Comparison of ENCODE assay signal across 20 cellular contexts in the genomic region with DNA sequence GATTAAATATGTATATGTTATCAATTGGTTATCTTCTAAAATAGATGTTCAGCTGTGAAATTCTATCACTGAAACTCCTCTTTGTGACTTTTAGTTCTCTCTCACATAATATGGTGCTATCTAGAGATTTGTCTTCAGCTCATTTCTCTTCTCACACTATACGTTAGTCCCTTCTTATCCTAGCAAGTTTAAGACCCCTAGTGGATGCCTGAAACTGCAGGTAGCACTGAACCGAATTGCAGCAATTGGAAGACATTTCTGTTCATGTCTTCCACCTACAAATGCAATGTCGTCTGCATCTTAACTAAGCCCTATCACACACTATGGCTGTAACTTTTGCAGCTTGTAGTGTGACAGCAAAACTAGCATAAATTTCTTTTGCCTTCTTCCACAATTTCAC.
DNase-seq lines count a peak whose midpoint lies in the region; ATAC-seq, FAIRE-seq and TF ChIP-seq lines count a peak whose summit lies in the region.
"Had no signal": no experiment of that assay in that cellular context is flagged by ENCODE, and none has a peak within 500 bp of the region (broad histone marks: within the 10 kb centered on the region; RNA-seq: fewer than 3 reads in every experiment).

No MANE protein-coding gene starts in this region.

- no peaks in the 10 kb centered on the region for H3K9me2 ChIP-seq in DOHH2 (replicated peaks; ENCODE audit: control insufficient read depth, low read length)

- no peak for TF ChIP-seq POLR2A in upper lobe of left lung (IDR thresholded peaks at IDR 0.05)

- DNase-seq in NAMALWA (ENCODE audit: low spot score) (peak; percentile 37), WTC11 (ENCODE audit: low spot score) (no peak), urothelium cell line (ENCODE audit: low spot score) (no peak), HK-2 (ENCODE audit: unreplicated experiment) (no peak), iPS-NIHi11 (ENCODE audit: low spot score) (no peak), upper lobe of left lung (no peak)
- DNase-seq: Caco-2; CD4-positive, alpha-beta memory T cell; GDM1; KBM-7; NCI-H1105 treated with DMSO at 0.1 percent for 48 hours; NCI-H2029 treated with DMSO at 0.1 percent for 48 hours; NCI-H2171; NCI-H345; NCI-H524 treated with DMSO at 0.1 percent for 48 hours; NCI-H82; PC-3; SHP77 had no signal

- H3K4me3 ChIP-seq in DOHH2 (ENCODE audit: low read length) (no peak overlapping the region), upper lobe of left lung (no peak overlapping the region)

- CTCF ChIA-PET in WTC11 (lab: Charles Lee), result no interaction called here

- no peaks in the 10 kb centered on the region for H3K79me2 ChIP-seq in DOHH2 (ENCODE audit: control insufficient read depth, low read length)

- H3K27me3 ChIP-seq in DOHH2 (ENCODE audit: control insufficient read depth, low read length) (no peaks in the 10 kb centered on the region), upper lobe of left lung (no peaks in the 10 kb centered on the region)

- peaks cover 11% of the 10 kb centered on the region for H3K4me1 Mint-ChIP-seq in WTC11
- H3K4me1 Mint-ChIP-seq: CD4-positive, alpha-beta memory T cell had no signal

- peak; percentile 70 for FAIRE-seq in urothelium cell line (lab: Jason Lieb, UNC)
- FAIRE-seq: HepG2 had no signal

- H3K4me2 ChIP-seq in DOHH2 (ENCODE audit: low read length), result no peak overlapping the region

- ATAC-seq in WTC11 (peak; percentile 56; the same call in 1 of the 2 replicates), upper lobe of left lung (ENCODE audit: low FRiP score in 2 of 2) (no peak)
- ATAC-seq: HepG2, PC-3 had no signal

- no peaks in the 10 kb centered on the region for H3K36me3 ChIP-seq in DOHH2 (ENCODE audit: control insufficient read depth, low read length)
- H3K36me3 ChIP-seq in upper lobe of left lung, result no peaks in the 10 kb centered on the region

- POLR2A ChIA-PET in WTC11 (lab: Charles Lee), result no interaction called here

- no peak overlapping the region for H3K4me3 Mint-ChIP-seq in WTC11
- H3K4me3 Mint-ChIP-seq: CD4-positive, alpha-beta memory T cell had no signal

- peaks cover 41% of the 10 kb centered on the region for H3K9me3 Mint-ChIP-seq in WTC11

- no peak overlapping the region for H3K27ac Mint-ChIP-seq in WTC11
- H3K27ac Mint-ChIP-seq: CD4-positive, alpha-beta memory T cell had no signal

- TF ChIP-seq CTCF in DOHH2 (IDR thresholded peaks at IDR 0.05; ENCODE audit: low read depth, low read length, poor library complexity, severe bottlenecking) (peak; percentile 32), WTC11 (IDR thresholded peaks at IDR 0.05) (no peak), upper lobe of left lung (IDR thresholded peaks at IDR 0.05) (no peak)

- H3F3A ChIP-seq in DOHH2 (ENCODE audit: control insufficient read depth, insufficient read depth), result no peaks in the 10 kb centered on the region

- TF ChIP-seq EP300 in upper lobe of left lung (IDR thresholded peaks at IDR 0.05), result no peak

- WGBS in upper lobe of left lung, 2 donors, result 65 to 68% methylated on average over 3 of the region's 3 CpGs

- peaks cover 32% of the 10 kb centered on the region for H3K9me3 ChIP-seq in DOHH2 (ENCODE audit: control insufficient read depth, insufficient read depth, low read length)
- peaks cover 0 to 4% (median 1%) of the 10 kb centered on the region in 4 donors for H3K9me3 ChIP-seq in upper lobe of left lung
- H3K9me3 ChIP-seq: Caco-2 had no signal

- H3K36me3 Mint-ChIP-seq in WTC11, result peaks cover 31% of the 10 kb centered on the region
- H3K36me3 Mint-ChIP-seq: CD4-positive, alpha-beta memory T cell had no signal

- no peaks in the 10 kb centered on the region for H4K20me1 ChIP-seq in DOHH2 (ENCODE audit: control insufficient read depth, insufficient read depth, low read depth, low read length)

- no peak overlapping the region for H3K27ac ChIP-seq in DOHH2 (ENCODE audit: low read depth, low read length)
- no peak overlapping the region for H3K27ac ChIP-seq in upper lobe of left lung

- H3K27me3 Mint-ChIP-seq in WTC11 (ENCODE audit: low read depth), result no peaks in the 10 kb centered on the region
- H3K27me3 Mint-ChIP-seq: CD4-positive, alpha-beta memory T cell had no signal

- H3K4me1 ChIP-seq in DOHH2 (ENCODE audit: control insufficient read depth, low read length), result no peaks in the 10 kb centered on the region
- no peaks in the 10 kb centered on the region for H3K4me1 ChIP-seq in upper lobe of left lung
- H3K4me1 ChIP-seq: Caco-2 had no signal

TF ChIP-seq in WTC11, 78 proteins besides CTCF, POLR2A, EP300 and RAD21:
- TF ChIP-seq TCF7 (CRISPR knock-in tag; IDR thresholded peaks at IDR 0.05; ENCODE audit: low read depth) (no peak), JAZF1 (CRISPR knock-in tag; IDR thresholded peaks at IDR 0.05) (no peak)
